ENCODE assay signal across 16 cellular contexts in genomic region chr13:74082741-74083160, GRCh38. TPM values are rescaled to one million over a fixed set of nuclear protein-coding genes. Genes with fewer than 3 reads are reported as not detected.
DNase-seq lines count a peak whose midpoint lies in the region; ATAC-seq and TF ChIP-seq lines count a peak whose summit lies in the region.
"Had no signal": no experiment of that assay in that cellular context is flagged by ENCODE, and none has a peak within 500 bp of the region (broad histone marks: within the 10 kb centered on the region; RNA-seq: fewer than 3 reads in every experiment).

No MANE protein-coding gene starts in this region.

- no peaks in the 10 kb centered on the region for H3K27me3 ChIP-seq in hepatocyte
- H3K27me3 ChIP-seq: BLaER1 treated with 17β-estradiol and CSF1 and Interleukin-3, amounts not matched to agents 10 nM and 100 nM; MG63 had no signal

- no peaks in the 10 kb centered on the region for H3K4me1 ChIP-seq in HEK293 (ENCODE audit: control insufficient read depth, insufficient read depth, low read length)
- H3K4me1 ChIP-seq in hepatocyte (ENCODE audit: insufficient read depth): peaks cover 3% of the 10 kb centered on the region
- H3K4me1 ChIP-seq: BLaER1 treated with 17β-estradiol and CSF1 and Interleukin-3, amounts not matched to agents 10 nM and 100 nM had no signal

- H3K27ac ChIP-seq in HEK293 (ENCODE audit: extremely low read depth, low read depth, low read length) (no peak overlapping the region), hepatocyte (peak overlapping the region; percentile 63)
- H3K27ac ChIP-seq: BLaER1 treated with 17β-estradiol and CSF1 and Interleukin-3, amounts not matched to agents 10 nM and 100 nM had no signal

- peaks cover 5% of the 10 kb centered on the region for H3K9me3 Mint-ChIP-seq in activated T-cell treated with anti-CD3 and anti-CD28 coated beads, Interleukin-2, amount 50 U/mL, for 24 hours
- no peaks in the 10 kb centered on the region for H3K9me3 Mint-ChIP-seq in activated T-cell treated with anti-CD3 and anti-CD28 coated beads, Interleukin-2, amount 50 U/mL, for 4 hours
- H3K9me3 Mint-ChIP-seq in naive B cell: peaks cover 0 to 2% (median 0%) of the 10 kb centered on the region in 7 donors

- H3K36me3 ChIP-seq in HEK293 (ENCODE audit: control insufficient read depth in 2 of 2, insufficient read depth in 1 of 2, low read length in 2 of 2): no peaks in the 10 kb centered on the region
- H3K36me3 ChIP-seq in hepatocyte (replicated peaks; ENCODE audit: insufficient read depth, low read depth): no peaks in the 10 kb centered on the region
- H3K36me3 ChIP-seq: MG63 had no signal

- CTCF ChIA-PET in HEK293 (lab: Yijun Ruan, JAX): no interaction called here

- peaks cover 70% of the 10 kb centered on the region for H3K4me1 Mint-ChIP-seq in activated T-cell treated with anti-CD3 and anti-CD28 coated beads, Interleukin-2, amount 50 U/mL, for 24 hours (ENCODE audit: low read depth)
- H3K4me1 Mint-ChIP-seq in activated T-cell treated with anti-CD3 and anti-CD28 coated beads, Interleukin-2, amount 50 U/mL, for 4 hours (ENCODE audit: low read depth): peaks cover 68% of the 10 kb centered on the region
- peaks cover 37 to 44% (median 38%) of the 10 kb centered on the region in 3 donors for H3K4me1 Mint-ChIP-seq in naive B cell

- H4K20me1 ChIP-seq in hepatocyte (ENCODE audit: insufficient read depth, poor library complexity, severe bottlenecking): no peaks in the 10 kb centered on the region
- H4K20me1 ChIP-seq: BLaER1 treated with 17β-estradiol and CSF1 and Interleukin-3, amounts not matched to agents 10 nM and 100 nM had no signal

- H3K27me3 Mint-ChIP-seq in activated T-cell treated with anti-CD3 and anti-CD28 coated beads, Interleukin-2, amount 50 U/mL, for 24 hours: no peaks in the 10 kb centered on the region
- H3K27me3 Mint-ChIP-seq in activated T-cell treated with anti-CD3 and anti-CD28 coated beads, Interleukin-2, amount 50 U/mL, for 4 hours (ENCODE audit: low read depth): no peaks in the 10 kb centered on the region
- no peaks in the 10 kb centered on the region for H3K27me3 Mint-ChIP-seq in naive B cell

- TF ChIP-seq CTCF in HEK293 (tag by site-specific recombination; IDR thresholded peaks at IDR 0.05) (no peak), hepatocyte (IDR thresholded peaks at IDR 0.05; ENCODE audit: poor library complexity) (no peak)

- peaks cover 30% of the 10 kb centered on the region for H3K36me3 Mint-ChIP-seq in activated T-cell treated with anti-CD3 and anti-CD28 coated beads, Interleukin-2, amount 50 U/mL, for 24 hours (ENCODE audit: low read depth)
- H3K36me3 Mint-ChIP-seq in activated T-cell treated with anti-CD3 and anti-CD28 coated beads, Interleukin-2, amount 50 U/mL, for 4 hours (ENCODE audit: insufficient read depth): peaks cover 9% of the 10 kb centered on the region
- peaks cover 5 to 7% of the 10 kb centered on the region in 2 donors for H3K36me3 Mint-ChIP-seq in naive B cell

- no peak overlapping the region for H2AFZ ChIP-seq in hepatocyte

- H3K4me3 ChIP-seq in HEK293 (ENCODE audit: low read depth, low read length): no peak overlapping the region
- H3K4me3 ChIP-seq in hepatocyte: no peak overlapping the region
- H3K4me3 ChIP-seq: BLaER1 treated with 17β-estradiol and CSF1 and Interleukin-3, amounts not matched to agents 10 nM and 100 nM; MG63 had no signal

- H3K9me2 ChIP-seq in hepatocyte (replicated peaks; ENCODE audit: insufficient read depth): no peaks in the 10 kb centered on the region

- peak overlapping the region; percentile 62 for H3K4me2 ChIP-seq in hepatocyte
- H3K4me2 ChIP-seq: BLaER1 treated with 17β-estradiol and CSF1 and Interleukin-3, amounts not matched to agents 10 nM and 100 nM had no signal

- no peak overlapping the region for H3K4me3 Mint-ChIP-seq in activated T-cell treated with anti-CD3 and anti-CD28 coated beads, Interleukin-2, amount 50 U/mL, for 24 hours
- no peak overlapping the region for H3K4me3 Mint-ChIP-seq in activated T-cell treated with anti-CD3 and anti-CD28 coated beads, Interleukin-2, amount 50 U/mL, for 4 hours
- no peak overlapping the region for H3K4me3 Mint-ChIP-seq in naive B cell

- no peak for DNase-seq in activated T-cell treated with anti-CD3 and anti-CD28 coated beads, Interleukin-2, amount 50 U/mL, for 24 hours
- no peak for DNase-seq in activated T-cell treated with anti-CD3 and anti-CD28 coated beads, Interleukin-2, amount 50 U/mL, for 4 hours
- DNase-seq in hepatocyte (ENCODE audit: low spot score): peak; percentile 11
- DNase-seq in naive B cell: no peak
- no peak for DNase-seq in activated CD4-positive, alpha-beta T cell treated with anti-CD3 and anti-CD28 coated beads for 4 hours
- DNase-seq: DMS 273 treated with DMSO at 0.1 percent for 48 hours, Karpas-422, MG63, NCI-H1105, NCI-H1694, NCI-H510A treated with DMSO at 0.1 percent for 48 hours, PC-3 had no signal

- H3K79me2 ChIP-seq in hepatocyte: peaks cover 67% of the 10 kb centered on the region

- no peaks in the 10 kb centered on the region for H3K9me3 ChIP-seq in HEK293 (ENCODE audit: control insufficient read depth, insufficient read depth, low read depth, low read length)
- no peaks in the 10 kb centered on the region for H3K9me3 ChIP-seq in hepatocyte (ENCODE audit: low read depth)
- H3K9me3 ChIP-seq: MG63 had no signal

- 60% methylated on average over 3 of the region's 3 CpGs for WGBS in hepatocyte (ENCODE audit: low lambda C conversion rate, missing lambda C conversion rate)

- POLR2A ChIA-PET in HEK293 (lab: Yijun Ruan, JAX): no interaction called here

- peak overlapping the region; percentile 16 for H3K27ac Mint-ChIP-seq in activated T-cell treated with anti-CD3 and anti-CD28 coated beads, Interleukin-2, amount 50 U/mL, for 24 hours
- H3K27ac Mint-ChIP-seq in naive B cell: peak overlapping the region in 4 of 6 donors; percentile 6 to 93 (median 68)

- no peak for ATAC-seq in activated T-cell treated with anti-CD3 and anti-CD28 coated beads, Interleukin-2, amount 50 U/mL, for 4 hours
- no peak for ATAC-seq in naive B cell (ENCODE audit: low read depth in 2 of 2)
- ATAC-seq in GM21717 (IDR thresholded peaks at IDR 0.05; ENCODE audit: unreplicated experiment): no peak
- ATAC-seq in HG03342 (IDR thresholded peaks at IDR 0.05; ENCODE audit: unreplicated experiment): no peak
- ATAC-seq: PC-3 had no signal

TF ChIP-seq in HEK293, 187 proteins besides CTCF, POLR2A, EP300 and RAD21:
- TF ChIP-seq ZNF776 (tag by site-specific recombination; IDR thresholded peaks at IDR 0.05; ENCODE audit: borderline replicate concordance): no peak
- 0 out of 2 replicates have a peak, but pooled peaks have one; percentile 33 for TF ChIP-seq ZNF692 (tag by site-specific recombination; IDR thresholded peaks at IDR 0.05)

RNA-seq across cellular contexts. Expression of gene KLF12, which starts 51.5 kb away (rescaled TPM):
- total RNA-seq in activated T-cell treated with anti-CD3 and anti-CD28 coated beads, Interleukin-2, amount 50 U/mL, for 4 hours: 10 to 100 TPM in 2 of 3 donors, 1 to 10 TPM in 1; 7.4 to 12.3 (median 10.5) TPM
- total RNA-seq in hepatocyte: 12.3 and 13.9 TPM in 2 replicates
- polyA plus RNA-seq in hepatocyte (4.9 and 5.1 TPM in 2 replicates), naive B cell (ENCODE audit: low read depth in 6 of 6) (10 to 100 TPM; 13.8 to 23.5 (median 17.4) TPM)
